Comparison of ENCODE assay signal across 1 cellular context in the genomic region with DNA sequence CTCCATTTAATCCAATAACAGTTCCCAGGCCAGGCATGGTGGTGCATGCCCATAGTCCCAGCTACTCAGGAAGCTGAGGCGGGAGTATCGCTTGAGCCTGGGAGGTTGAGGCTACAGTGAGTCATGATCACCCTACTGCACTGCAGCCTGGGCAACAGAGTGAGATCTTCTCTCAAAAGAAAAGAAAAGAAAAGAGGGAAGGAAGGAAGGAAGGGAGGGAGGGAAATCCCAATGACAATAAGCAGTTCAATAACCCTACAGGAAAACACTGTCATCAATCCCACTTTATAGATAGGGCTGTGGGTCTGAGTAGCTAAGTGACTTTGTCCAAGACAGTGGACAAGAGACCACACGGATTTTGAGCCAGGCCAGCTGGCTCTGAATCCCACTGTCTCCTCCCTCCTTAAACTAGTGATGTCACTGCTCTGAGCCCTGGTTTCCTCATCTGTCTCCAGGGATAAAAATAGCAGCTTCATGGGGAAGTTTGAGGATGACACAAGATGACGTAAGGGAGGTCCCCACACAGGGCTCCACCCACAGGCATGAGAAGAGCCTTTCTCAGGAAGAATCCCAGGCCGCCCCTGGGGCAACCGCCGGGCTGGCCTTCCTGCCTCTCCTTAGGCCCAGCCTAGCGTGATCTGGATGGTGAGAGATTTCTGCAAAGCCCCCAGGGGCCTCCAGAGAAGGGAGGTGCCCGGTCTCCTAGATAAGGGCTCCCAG.
TF ChIP-seq lines count a peak whose summit lies in the region.

No MANE protein-coding gene starts in this region.

TF ChIP-seq in K562, 482 proteins besides CTCF, POLR2A, EP300 and RAD21 (continued from another document and continues in another):
- peak; percentile 97 for TF ChIP-seq MTA3 (IDR thresholded peaks at IDR 0.05; ENCODE audit: borderline replicate concordance)
- TF ChIP-seq, protein P1, sequence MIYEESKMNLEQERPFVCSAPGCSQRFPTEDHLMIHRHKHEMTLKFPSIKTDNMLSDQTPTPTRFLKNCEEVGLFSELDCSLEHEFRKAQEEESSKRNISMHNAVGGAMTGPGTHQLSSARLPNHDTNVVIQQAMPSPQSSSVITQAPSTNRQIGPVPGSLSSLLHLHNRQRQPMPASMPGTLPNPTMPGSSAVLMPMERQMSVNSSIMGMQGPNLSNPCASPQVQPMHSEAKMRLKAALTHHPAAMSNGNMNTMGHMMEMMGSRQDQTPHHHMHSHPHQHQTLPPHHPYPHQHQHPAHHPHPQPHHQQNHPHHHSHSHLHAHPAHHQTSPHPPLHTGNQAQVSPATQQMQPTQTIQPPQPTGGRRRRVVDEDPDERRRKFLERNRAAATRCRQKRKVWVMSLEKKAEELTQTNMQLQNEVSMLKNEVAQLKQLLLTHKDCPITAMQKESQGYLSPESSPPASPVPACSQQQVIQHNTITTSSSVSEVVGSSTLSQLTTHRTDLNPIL (CRISPR knock-in tag; IDR thresholded peaks at IDR 0.05), result no peak
- no peak for TF ChIP-seq NELFE (IDR thresholded peaks at IDR 0.05; ENCODE audit: insufficient read depth, insufficient read length)
- TF ChIP-seq ZNF347 (CRISPR knock-in tag; IDR thresholded peaks at IDR 0.05; ENCODE audit: low read depth), result no peak
- TF ChIP-seq SMARCA5 (IDR thresholded peaks at IDR 0.05), result peak; percentile 61
- TF ChIP-seq, protein P2, sequence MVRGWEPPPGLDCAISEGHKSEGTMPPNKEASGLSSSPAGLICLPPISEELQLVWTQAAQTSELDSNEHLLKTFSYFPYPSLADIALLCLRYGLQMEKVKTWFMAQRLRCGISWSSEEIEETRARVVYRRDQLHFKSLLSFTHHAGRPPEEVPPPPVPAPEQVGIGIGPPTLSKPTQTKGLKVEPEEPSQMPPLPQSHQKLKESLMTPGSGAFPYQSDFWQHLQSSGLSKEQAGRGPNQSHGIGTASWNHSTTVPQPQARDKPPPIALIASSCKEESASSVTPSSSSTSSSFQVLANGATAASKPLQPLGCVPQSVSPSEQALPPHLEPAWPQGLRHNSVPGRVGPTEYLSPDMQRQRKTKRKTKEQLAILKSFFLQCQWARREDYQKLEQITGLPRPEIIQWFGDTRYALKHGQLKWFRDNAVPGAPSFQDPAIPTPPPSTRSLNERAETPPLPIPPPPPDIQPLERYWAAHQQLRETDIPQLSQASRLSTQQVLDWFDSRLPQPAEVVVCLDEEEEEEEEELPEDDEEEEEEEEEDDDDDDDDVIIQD (CRISPR knock-in tag; IDR thresholded peaks at IDR 0.05), result no peak
- TF ChIP-seq FOS (IDR thresholded peaks at IDR 0.05; ENCODE audit: extremely low read depth, insufficient read length), result no peak
- TF ChIP-seq NR3C1 (CRISPR knock-in tag; IDR thresholded peaks at IDR 0.05), result no peak
- peak; percentile 53 to 58; a peak in 2 of 4 replicates for TF ChIP-seq RCOR1 (IDR thresholded peaks at IDR 0.05; ENCODE audit: borderline replicate concordance in 1 of 2, low read depth in 2 of 2, low read length in 2 of 2)
- TF ChIP-seq, protein P3, sequence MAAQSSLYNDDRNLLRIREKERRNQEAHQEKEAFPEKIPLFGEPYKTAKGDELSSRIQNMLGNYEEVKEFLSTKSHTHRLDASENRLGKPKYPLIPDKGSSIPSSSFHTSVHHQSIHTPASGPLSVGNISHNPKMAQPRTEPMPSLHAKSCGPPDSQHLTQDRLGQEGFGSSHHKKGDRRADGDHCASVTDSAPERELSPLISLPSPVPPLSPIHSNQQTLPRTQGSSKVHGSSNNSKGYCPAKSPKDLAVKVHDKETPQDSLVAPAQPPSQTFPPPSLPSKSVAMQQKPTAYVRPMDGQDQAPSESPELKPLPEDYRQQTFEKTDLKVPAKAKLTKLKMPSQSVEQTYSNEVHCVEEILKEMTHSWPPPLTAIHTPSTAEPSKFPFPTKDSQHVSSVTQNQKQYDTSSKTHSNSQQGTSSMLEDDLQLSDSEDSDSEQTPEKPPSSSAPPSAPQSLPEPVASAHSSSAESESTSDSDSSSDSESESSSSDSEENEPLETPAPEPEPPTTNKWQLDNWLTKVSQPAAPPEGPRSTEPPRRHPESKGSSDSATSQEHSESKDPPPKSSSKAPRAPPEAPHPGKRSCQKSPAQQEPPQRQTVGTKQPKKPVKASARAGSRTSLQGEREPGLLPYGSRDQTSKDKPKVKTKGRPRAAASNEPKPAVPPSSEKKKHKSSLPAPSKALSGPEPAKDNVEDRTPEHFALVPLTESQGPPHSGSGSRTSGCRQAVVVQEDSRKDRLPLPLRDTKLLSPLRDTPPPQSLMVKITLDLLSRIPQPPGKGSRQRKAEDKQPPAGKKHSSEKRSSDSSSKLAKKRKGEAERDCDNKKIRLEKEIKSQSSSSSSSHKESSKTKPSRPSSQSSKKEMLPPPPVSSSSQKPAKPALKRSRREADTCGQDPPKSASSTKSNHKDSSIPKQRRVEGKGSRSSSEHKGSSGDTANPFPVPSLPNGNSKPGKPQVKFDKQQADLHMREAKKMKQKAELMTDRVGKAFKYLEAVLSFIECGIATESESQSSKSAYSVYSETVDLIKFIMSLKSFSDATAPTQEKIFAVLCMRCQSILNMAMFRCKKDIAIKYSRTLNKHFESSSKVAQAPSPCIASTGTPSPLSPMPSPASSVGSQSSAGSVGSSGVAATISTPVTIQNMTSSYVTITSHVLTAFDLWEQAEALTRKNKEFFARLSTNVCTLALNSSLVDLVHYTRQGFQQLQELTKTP (IDR thresholded peaks at IDR 0.05; ENCODE audit: low read depth in 1 of 2, partially characterized antibody in 2 of 2), result peak in 1 of 2 experiments; percentile 51
- TF ChIP-seq ZNF764 (CRISPR knock-in tag; IDR thresholded peaks at IDR 0.05; ENCODE audit: low read depth), result no peak
- TF ChIP-seq, protein P4, sequence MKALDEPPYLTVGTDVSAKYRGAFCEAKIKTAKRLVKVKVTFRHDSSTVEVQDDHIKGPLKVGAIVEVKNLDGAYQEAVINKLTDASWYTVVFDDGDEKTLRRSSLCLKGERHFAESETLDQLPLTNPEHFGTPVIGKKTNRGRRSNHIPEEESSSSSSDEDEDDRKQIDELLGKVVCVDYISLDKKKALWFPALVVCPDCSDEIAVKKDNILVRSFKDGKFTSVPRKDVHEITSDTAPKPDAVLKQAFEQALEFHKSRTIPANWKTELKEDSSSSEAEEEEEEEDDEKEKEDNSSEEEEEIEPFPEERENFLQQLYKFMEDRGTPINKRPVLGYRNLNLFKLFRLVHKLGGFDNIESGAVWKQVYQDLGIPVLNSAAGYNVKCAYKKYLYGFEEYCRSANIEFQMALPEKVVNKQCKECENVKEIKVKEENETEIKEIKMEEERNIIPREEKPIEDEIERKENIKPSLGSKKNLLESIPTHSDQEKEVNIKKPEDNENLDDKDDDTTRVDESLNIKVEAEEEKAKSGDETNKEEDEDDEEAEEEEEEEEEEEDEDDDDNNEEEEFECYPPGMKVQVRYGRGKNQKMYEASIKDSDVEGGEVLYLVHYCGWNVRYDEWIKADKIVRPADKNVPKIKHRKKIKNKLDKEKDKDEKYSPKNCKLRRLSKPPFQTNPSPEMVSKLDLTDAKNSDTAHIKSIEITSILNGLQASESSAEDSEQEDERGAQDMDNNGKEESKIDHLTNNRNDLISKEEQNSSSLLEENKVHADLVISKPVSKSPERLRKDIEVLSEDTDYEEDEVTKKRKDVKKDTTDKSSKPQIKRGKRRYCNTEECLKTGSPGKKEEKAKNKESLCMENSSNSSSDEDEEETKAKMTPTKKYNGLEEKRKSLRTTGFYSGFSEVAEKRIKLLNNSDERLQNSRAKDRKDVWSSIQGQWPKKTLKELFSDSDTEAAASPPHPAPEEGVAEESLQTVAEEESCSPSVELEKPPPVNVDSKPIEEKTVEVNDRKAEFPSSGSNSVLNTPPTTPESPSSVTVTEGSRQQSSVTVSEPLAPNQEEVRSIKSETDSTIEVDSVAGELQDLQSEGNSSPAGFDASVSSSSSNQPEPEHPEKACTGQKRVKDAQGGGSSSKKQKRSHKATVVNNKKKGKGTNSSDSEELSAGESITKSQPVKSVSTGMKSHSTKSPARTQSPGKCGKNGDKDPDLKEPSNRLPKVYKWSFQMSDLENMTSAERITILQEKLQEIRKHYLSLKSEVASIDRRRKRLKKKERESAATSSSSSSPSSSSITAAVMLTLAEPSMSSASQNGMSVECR (CRISPR knock-in tag; IDR thresholded peaks at IDR 0.05), result no peak
- no peak; the same call in 1 of the 2 replicates for TF ChIP-seq LCOR (CRISPR knock-in tag; IDR thresholded peaks at IDR 0.05)
- peak; percentile 31; the same call in 1 of the 2 replicates for TF ChIP-seq NFE2 (IDR thresholded peaks at IDR 0.05; ENCODE audit: low read depth)
- TF ChIP-seq MYC (IDR thresholded peaks at IDR 0.05; ENCODE audit: low read depth, low read length), result peak; percentile 69; the same call in 1 of the 2 replicates
- 0 out of 2 replicates have a peak, but pooled peaks have one; percentile 15 for TF ChIP-seq MYC (CRISPR knock-in tag; IDR thresholded peaks at IDR 0.05; ENCODE audit: borderline replicate concordance, low read depth)
- no peak for TF ChIP-seq ESRRA (IDR thresholded peaks at IDR 0.05; ENCODE audit: borderline replicate concordance, low read depth)
- TF ChIP-seq ZNF384 (IDR thresholded peaks at IDR 0.05; ENCODE audit: low read depth, low read length), result no peak
- no peak for TF ChIP-seq RBM15 (IDR thresholded peaks at IDR 0.05; ENCODE audit: insufficient read depth, low read length)
- TF ChIP-seq, protein P5, sequence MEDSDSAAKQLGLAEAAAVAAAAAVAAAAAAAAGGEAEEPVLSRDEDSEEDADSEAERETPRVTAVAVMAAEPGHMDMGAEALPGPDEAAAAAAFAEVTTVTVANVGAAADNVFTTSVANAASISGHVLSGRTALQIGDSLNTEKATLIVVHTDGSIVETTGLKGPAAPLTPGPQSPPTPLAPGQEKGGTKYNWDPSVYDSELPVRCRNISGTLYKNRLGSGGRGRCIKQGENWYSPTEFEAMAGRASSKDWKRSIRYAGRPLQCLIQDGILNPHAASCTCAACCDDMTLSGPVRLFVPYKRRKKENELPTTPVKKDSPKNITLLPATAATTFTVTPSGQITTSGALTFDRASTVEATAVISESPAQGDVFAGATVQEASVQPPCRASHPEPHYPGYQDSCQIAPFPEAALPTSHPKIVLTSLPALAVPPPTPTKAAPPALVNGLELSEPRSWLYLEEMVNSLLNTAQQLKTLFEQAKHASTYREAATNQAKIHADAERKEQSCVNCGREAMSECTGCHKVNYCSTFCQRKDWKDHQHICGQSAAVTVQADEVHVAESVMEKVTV (CRISPR knock-in tag; IDR thresholded peaks at IDR 0.05), result no peak
- no peak for TF ChIP-seq ADNP (tag; IDR thresholded peaks at IDR 0.05)
- TF ChIP-seq FUS (optimal IDR thresholded peaks at IDR 0.05; ENCODE audit: low read depth, low read length), result no peak
- no peak for TF ChIP-seq PTBP1 (IDR thresholded peaks at IDR 0.05; ENCODE audit: low read depth, low read length)
- TF ChIP-seq, protein P6, sequence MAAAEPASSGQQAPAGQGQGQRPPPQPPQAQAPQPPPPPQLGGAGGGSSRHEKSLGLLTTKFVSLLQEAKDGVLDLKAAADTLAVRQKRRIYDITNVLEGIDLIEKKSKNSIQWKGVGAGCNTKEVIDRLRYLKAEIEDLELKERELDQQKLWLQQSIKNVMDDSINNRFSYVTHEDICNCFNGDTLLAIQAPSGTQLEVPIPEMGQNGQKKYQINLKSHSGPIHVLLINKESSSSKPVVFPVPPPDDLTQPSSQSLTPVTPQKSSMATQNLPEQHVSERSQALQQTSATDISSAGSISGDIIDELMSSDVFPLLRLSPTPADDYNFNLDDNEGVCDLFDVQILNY (CRISPR knock-in tag; IDR thresholded peaks at IDR 0.05), result no peak; the same call in 1 of the 2 replicates
- no peak for TF ChIP-seq RB1 (IDR thresholded peaks at IDR 0.05; ENCODE audit: low read depth)
- TF ChIP-seq NONO (IDR thresholded peaks at IDR 0.05; ENCODE audit: low read depth in 2 of 2, low read length in 1 of 2), result peak in 1 of 2 experiments; percentile 10; a peak in 1 of 4 replicates
- no peak for TF ChIP-seq DDX20 (tag; IDR thresholded peaks at IDR 0.05; ENCODE audit: low read depth)
- no peak for TF ChIP-seq HEY1 (CRISPR knock-in tag; IDR thresholded peaks at IDR 0.05; ENCODE audit: borderline replicate concordance)
- TF ChIP-seq, protein P7, sequence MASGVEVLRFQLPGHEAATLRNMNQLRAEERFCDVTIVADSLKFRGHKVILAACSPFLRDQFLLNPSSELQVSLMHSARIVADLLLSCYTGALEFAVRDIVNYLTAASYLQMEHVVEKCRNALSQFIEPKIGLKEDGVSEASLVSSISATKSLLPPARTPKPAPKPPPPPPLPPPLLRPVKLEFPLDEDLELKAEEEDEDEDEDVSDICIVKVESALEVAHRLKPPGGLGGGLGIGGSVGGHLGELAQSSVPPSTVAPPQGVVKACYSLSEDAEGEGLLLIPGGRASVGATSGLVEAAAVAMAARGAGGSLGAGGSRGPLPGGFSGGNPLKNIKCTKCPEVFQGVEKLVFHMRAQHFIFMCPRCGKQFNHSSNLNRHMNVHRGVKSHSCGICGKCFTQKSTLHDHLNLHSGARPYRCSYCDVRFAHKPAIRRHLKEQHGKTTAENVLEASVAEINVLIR (CRISPR knock-in tag; IDR thresholded peaks at IDR 0.05), result peak; percentile 82
- TF ChIP-seq CBFB (CRISPR knock-in tag; IDR thresholded peaks at IDR 0.05), result no peak
- TF ChIP-seq ZNF778 (CRISPR knock-in tag; IDR thresholded peaks at IDR 0.05), result no peak
- no peak for TF ChIP-seq CREBBP (IDR thresholded peaks at IDR 0.05; ENCODE audit: low read depth, low read length)
- no peak; the same call in 1 of the 2 replicates for TF ChIP-seq TCF3 (CRISPR knock-in tag; IDR thresholded peaks at IDR 0.05)
- TF ChIP-seq BRD4 (IDR thresholded peaks at IDR 0.05), result peak; percentile 56; the same call in 1 of the 2 replicates
- TF ChIP-seq SAFB2 (IDR thresholded peaks at IDR 0.05; ENCODE audit: borderline replicate concordance, low read depth, low read length, severe bottlenecking), result no peak
- TF ChIP-seq, protein P8, sequence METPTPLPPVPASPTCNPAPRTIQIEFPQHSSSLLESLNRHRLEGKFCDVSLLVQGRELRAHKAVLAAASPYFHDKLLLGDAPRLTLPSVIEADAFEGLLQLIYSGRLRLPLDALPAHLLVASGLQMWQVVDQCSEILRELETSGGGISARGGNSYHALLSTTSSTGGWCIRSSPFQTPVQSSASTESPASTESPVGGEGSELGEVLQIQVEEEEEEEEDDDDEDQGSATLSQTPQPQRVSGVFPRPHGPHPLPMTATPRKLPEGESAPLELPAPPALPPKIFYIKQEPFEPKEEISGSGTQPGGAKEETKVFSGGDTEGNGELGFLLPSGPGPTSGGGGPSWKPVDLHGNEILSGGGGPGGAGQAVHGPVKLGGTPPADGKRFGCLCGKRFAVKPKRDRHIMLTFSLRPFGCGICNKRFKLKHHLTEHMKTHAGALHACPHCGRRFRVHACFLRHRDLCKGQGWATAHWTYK (CRISPR knock-in tag; IDR thresholded peaks at IDR 0.05), result no peak
- TF ChIP-seq DACH1 (IDR thresholded peaks at IDR 0.05; ENCODE audit: partially characterized antibody), result peak; percentile 38
